In genomic region chrX:50680990-50681389, GRCh38 we compare ENCODE assay signal across 12 cellular contexts.
DNase-seq lines count a peak whose midpoint lies in the region; ATAC-seq and TF ChIP-seq lines count a peak whose summit lies in the region.
"Had no signal": no experiment of that assay in that cellular context is flagged by ENCODE, and none has a peak within 500 bp of the region (broad histone marks: within the 10 kb centered on the region; RNA-seq: fewer than 3 reads in every experiment).

No MANE protein-coding gene starts in this region.

- in situ Hi-C loops in HAP-1 (cut with MboI; ENCODE audit: low sequenced_read_pairs): no loop called here
- in situ Hi-C loops in brain microvascular endothelial cell (cut with HindIII; ENCODE audit: low pct_ligation_motif_present, low sequenced_read_pairs): no loop called here

- intact Hi-C loops in A673 (cut with micrococcal nuclease; ENCODE audit: unreplicated experiment): loop anchor here (5.0 to 10.0 kb wide), 2 partner anchors 579 to 756 kb away; partner anchors contain the start of gene CLCN5

- peak; percentile 71 for TF ChIP-seq CTCF in A673 (conservative IDR thresholded peaks at IDR 0.05; ENCODE audit: low read depth, low read length)
- TF ChIP-seq CTCF in brain microvascular endothelial cell (IDR thresholded peaks at IDR 0.05; ENCODE audit: low read depth, low read length, missing control alignments): peak; percentile 58

- H3K4me3 ChIP-seq in A673 (ENCODE audit: low read depth, low read length, poor library complexity, severe bottlenecking) (no peak overlapping the region), HAP-1 (no peak overlapping the region), brain microvascular endothelial cell (ENCODE audit: low read depth, low read length) (no peak overlapping the region)
- H3K4me3 ChIP-seq: BLaER1 treated with 17β-estradiol and CSF1 and Interleukin-3, amounts not matched to agents 10 nM and 100 nM; coronary artery had no signal

- peak overlapping the region; percentile 64 for H3K27ac ChIP-seq in A673 (ENCODE audit: low read depth, low read length, poor library complexity, severe bottlenecking)
- H3K27ac ChIP-seq in brain microvascular endothelial cell: no peak overlapping the region
- H3K27ac ChIP-seq: BLaER1 treated with 17β-estradiol and CSF1 and Interleukin-3, amounts not matched to agents 10 nM and 100 nM; coronary artery had no signal

- H3K9me3 ChIP-seq in A673 (ENCODE audit: low read depth, low read length, poor library complexity, severe bottlenecking) (no peaks in the 10 kb centered on the region), HAP-1 (no peaks in the 10 kb centered on the region)
- H3K9me3 ChIP-seq: BLaER1 treated with 17β-estradiol and CSF1 and Interleukin-3, amounts not matched to agents 10 nM and 100 nM had no signal

- H3K4me1 ChIP-seq in A673 (ENCODE audit: insufficient read depth, low read length, poor library complexity, severe bottlenecking) (peaks cover 21% of the 10 kb centered on the region), HAP-1 (no peaks in the 10 kb centered on the region; the same call in 1 of the 2 replicates)
- H3K4me1 ChIP-seq: BLaER1 treated with 17β-estradiol and CSF1 and Interleukin-3, amounts not matched to agents 10 nM and 100 nM had no signal

- H3K36me3 ChIP-seq in A673 (ENCODE audit: insufficient read depth, low read length, poor library complexity, severe bottlenecking): no peaks in the 10 kb centered on the region
- H3K36me3 ChIP-seq in HAP-1 (replicated peaks): no peaks in the 10 kb centered on the region
- no peaks in the 10 kb centered on the region for H3K36me3 ChIP-seq in brain microvascular endothelial cell (replicated peaks)
- H3K36me3 ChIP-seq: BLaER1 treated with 17β-estradiol and CSF1 and Interleukin-3, amounts not matched to agents 10 nM and 100 nM had no signal

- CTCF ChIA-PET in A673 (lab: Charles Lee): interaction anchor here (0.5 to 1.1 kb wide), 3 partner anchors 55 to 259 kb away, joined by 3 to 6 read pairs (median 3); no protein-coding TSS in a partner anchor

- no peak for ATAC-seq in GM18498 (IDR thresholded peaks at IDR 0.05; ENCODE audit: unreplicated experiment)

- peak; percentile 68 for DNase-seq in A673 (ENCODE audit: low spot score)
- DNase-seq in HAP-1 (ENCODE audit: low spot score in 2 of 2): peak; percentile 9 to 37
- no peak for DNase-seq in brain microvascular endothelial cell
- peak; percentile 5 for DNase-seq in left kidney (ENCODE audit: low read depth, low spot score)
- DNase-seq in NCI-H526 treated with DMSO at 0.1 percent for 48 hours (lab: John Stamatoyannopoulos, UW): no peak
- no peak for DNase-seq in HUDEP-2 (lab: John Stamatoyannopoulos, UW; ENCODE audit: unreplicated experiment in 76 of 76)
- no peak for DNase-seq in NCI-H2081 (lab: John Stamatoyannopoulos, UW)
- DNase-seq: activated B cell treated with CpG ODN at 0.5 μM for 24 hours, NCI-H2029 treated with DMSO at 0.1 percent for 48 hours had no signal

- no TSS peak for BruUV-seq in A673 (replicated peaks; lab: Mats Ljungman, UMichigan)

- POLR2A ChIA-PET in A673 (lab: Charles Lee; ENCODE audit: low non-redundant PET): no interaction called here

- H3K27me3 ChIP-seq in A673 (replicated peaks; ENCODE audit: insufficient read depth, low read depth, low read length, poor library complexity) (peaks cover under 1% of the 10 kb centered on the region), HAP-1 (ENCODE audit: low read depth) (no peaks in the 10 kb centered on the region), brain microvascular endothelial cell (replicated peaks) (no peaks in the 10 kb centered on the region)

Comparison
In these comparisons a context has a peak if more than half of its experiments do, and no peak if none do; other contexts are left out.
1. DNase-seq: peak in A673 (single experiment), HAP-1 (2 of 2) and left kidney (single experiment); none in brain microvascular endothelial cell (single experiment), NCI-H526 treated with DMSO at 0.1 percent for 48 hours (single experiment), HUDEP-2 (0 of 76) and NCI-H2081 (0 of 2).